Comparison of ENCODE assay signal across 11 cellular contexts in genomic region chr5:142095651-142096330, GRCh38. TPM values are rescaled to one million over a fixed set of nuclear protein-coding genes. Genes with fewer than 3 reads are reported as not detected.
DNase-seq lines count a peak whose midpoint lies in the region; ATAC-seq and TF ChIP-seq lines count a peak whose summit lies in the region.
"Had no signal": no experiment of that assay in that cellular context is flagged by ENCODE, and none has a peak within 500 bp of the region (broad histone marks: within the 10 kb centered on the region; RNA-seq: fewer than 3 reads in every experiment).

No MANE protein-coding gene starts in this region.

- peak overlapping the region; percentile 75 for H3K27ac ChIP-seq in CD4-positive, alpha-beta T cell (ENCODE audit: low read depth, low read length)
- H3K27ac ChIP-seq: body of pancreas had no signal

- no peak for TF ChIP-seq CTCF in CD4-positive, alpha-beta T cell (IDR thresholded peaks at IDR 0.05)

- intact Hi-C loops in CD4-positive, alpha-beta T cell (cut with DNase I, micrococcal nuclease), result loop anchor here (1.0 to 10.0 kb wide), 5 partner anchors 9 to 771 kb away; partner anchors contain the start of genes NDFIP1 (in 1 of the 2) and TAF7 (in 1 of the 2)
- intact Hi-C loops in dendritic cell treated with granulocyte-macrophage colony-stimulating factor and Interleukin-4, amounts not matched to agents 40 ng/mL and 50 ng/mL, for 4 days (cut with micrococcal nuclease), result loop anchor here (5.0 kb wide), 1 partner anchor 137 kb away; no protein-coding TSS in a partner anchor

- POLR2A ChIA-PET in CD4-positive, alpha-beta T cell (lab: Charles Lee), result interaction anchor here (0.6 to 8.6 kb wide), 24 partner anchors 8 to 1309 kb away, joined by 3 to 197 read pairs (median 4); partner anchors contain the start of genes DELE1, NDFIP1 and RNF14

- no peaks in the 10 kb centered on the region for H3K27me3 Mint-ChIP-seq in CD4-positive, alpha-beta T cell
- peaks cover 4% of the 10 kb centered on the region for H3K27me3 Mint-ChIP-seq in dendritic cell treated with granulocyte-macrophage colony-stimulating factor and Interleukin-4, amounts not matched to agents 40 ng/mL and 50 ng/mL, for 4 days

- peak overlapping the region; percentile 28 for H3K4me3 Mint-ChIP-seq in CD4-positive, alpha-beta T cell
- no peak overlapping the region for H3K4me3 Mint-ChIP-seq in dendritic cell treated with granulocyte-macrophage colony-stimulating factor and Interleukin-4, amounts not matched to agents 40 ng/mL and 50 ng/mL, for 4 days
- H3K4me3 Mint-ChIP-seq: H9 had no signal

- H3K4me1 Mint-ChIP-seq in CD4-positive, alpha-beta T cell (ENCODE audit: low read depth), result peaks cover 70% of the 10 kb centered on the region
- peaks cover 14% of the 10 kb centered on the region for H3K4me1 Mint-ChIP-seq in dendritic cell treated with granulocyte-macrophage colony-stimulating factor and Interleukin-4, amounts not matched to agents 40 ng/mL and 50 ng/mL, for 4 days (ENCODE audit: low read depth)

- peak; percentile 85 for ATAC-seq in CD4-positive, alpha-beta T cell (ENCODE audit: poor library complexity)
- ATAC-seq in GM19452 (IDR thresholded peaks at IDR 0.05; ENCODE audit: unreplicated experiment), result no peak
- ATAC-seq: body of pancreas, left colon had no signal

- no peaks in the 10 kb centered on the region for H3K9me3 Mint-ChIP-seq in CD4-positive, alpha-beta T cell
- peaks cover 6% of the 10 kb centered on the region for H3K9me3 Mint-ChIP-seq in dendritic cell treated with granulocyte-macrophage colony-stimulating factor and Interleukin-4, amounts not matched to agents 40 ng/mL and 50 ng/mL, for 4 days
- H3K9me3 Mint-ChIP-seq: H9 had no signal

- peak overlapping the region; percentile 94 for H3K27ac Mint-ChIP-seq in CD4-positive, alpha-beta T cell
- H3K27ac Mint-ChIP-seq in dendritic cell treated with granulocyte-macrophage colony-stimulating factor and Interleukin-4, amounts not matched to agents 40 ng/mL and 50 ng/mL, for 4 days, result peak overlapping the region; percentile 52
- H3K27ac Mint-ChIP-seq: H9 had no signal

- CTCF ChIA-PET in CD4-positive, alpha-beta T cell (lab: Charles Lee), result interaction anchor here (2.2 to 2.5 kb wide), 2 partner anchors 14 to 83 kb away, joined by 8 to 14 read pairs; partner anchors contain the start of gene GNPDA1

- peak; percentile 67 to 91 (median 72) for DNase-seq in CD4-positive, alpha-beta T cell
- peak; percentile 77 for DNase-seq in activated CD4-positive, alpha-beta T cell treated with anti-CD3 and anti-CD28 coated beads, Interleukin-2, amount 50 U/mL, for 1 hour
- peak; percentile 78 to 83 for DNase-seq in stimulated activated CD4-positive, alpha-beta T cell treated with anti-CD3 and anti-CD28 coated beads, Interleukin-2, amount 100 ng/mL, for 24 hours
- DNase-seq in NCI-H2171 (lab: John Stamatoyannopoulos, UW), result no peak
- DNase-seq in NCI-H510A (lab: John Stamatoyannopoulos, UW), result no peak
- DNase-seq in SHP77 (lab: John Stamatoyannopoulos, UW), result no peak
- DNase-seq: H9, left colon had no signal

- H3K27me3 ChIP-seq in CD4-positive, alpha-beta T cell (ENCODE audit: control insufficient read depth, insufficient read depth, low read length), result no peaks in the 10 kb centered on the region
- H3K27me3 ChIP-seq: body of pancreas had no signal

- no peaks in the 10 kb centered on the region for H3K36me3 Mint-ChIP-seq in CD4-positive, alpha-beta T cell (ENCODE audit: low read depth)
- no peaks in the 10 kb centered on the region for H3K36me3 Mint-ChIP-seq in dendritic cell treated with granulocyte-macrophage colony-stimulating factor and Interleukin-4, amounts not matched to agents 40 ng/mL and 50 ng/mL, for 4 days (ENCODE audit: low read depth)

- H3K9me3 ChIP-seq in CD4-positive, alpha-beta T cell (ENCODE audit: control insufficient read depth, low read length), result no peaks in the 10 kb centered on the region
- H3K9me3 ChIP-seq: body of pancreas had no signal

RNA-seq across cellular contexts. Expression of gene NDFIP1, which starts 12.8 kb away (rescaled TPM):
- total RNA-seq in CD4-positive, alpha-beta T cell, result 100 to 1,000 TPM; 185 to 192 TPM

Comparison
In these comparisons a context has a peak if more than half of its experiments do, and no peak if none do; other contexts are left out.
1. DNase-seq: peak in CD4-positive, alpha-beta T cell (10 of 10), activated CD4-positive, alpha-beta T cell treated with anti-CD3 and anti-CD28 coated beads, Interleukin-2, amount 50 U/mL, for 1 hour (single experiment) and stimulated activated CD4-positive, alpha-beta T cell treated with anti-CD3 and anti-CD28 coated beads, Interleukin-2, amount 100 ng/mL, for 24 hours (2 of 2); none in NCI-H2171 (single experiment), NCI-H510A (single experiment) and SHP77 (0 of 2).